1 cellular context compared by ENCODE assay signal in the genomic region with DNA sequence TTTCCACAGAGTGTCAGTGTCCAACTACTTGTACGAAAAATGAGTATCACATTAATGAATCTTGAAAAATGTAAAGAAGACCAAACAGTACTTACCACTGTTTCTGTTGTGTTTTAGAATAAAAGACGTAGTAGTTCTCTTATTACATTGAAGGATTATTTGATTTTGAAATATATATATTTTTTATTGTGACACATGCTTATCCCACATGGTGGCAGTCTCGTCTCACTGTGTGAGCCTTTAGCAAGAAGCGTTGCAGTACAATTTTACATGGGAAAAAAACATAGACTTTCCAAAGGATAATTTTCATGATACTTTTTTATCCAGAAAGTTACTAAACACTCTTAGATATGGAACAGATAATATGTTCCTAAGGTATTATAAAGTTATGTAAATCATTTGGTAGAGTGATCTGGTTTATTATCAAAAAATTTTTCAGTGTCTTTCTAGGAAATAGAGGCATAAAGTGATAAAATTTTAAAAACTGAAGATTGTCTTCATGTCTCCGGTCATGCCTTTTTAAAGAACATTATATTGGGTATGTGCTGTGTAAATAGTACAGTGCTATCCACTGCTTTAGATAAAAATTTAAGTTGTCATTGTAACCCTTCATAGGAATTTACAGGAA.
TF ChIP-seq lines count a peak whose summit lies in the region.

No MANE protein-coding gene starts in this region.

TF ChIP-seq in WTC11, 78 proteins besides CTCF, POLR2A, EP300 and RAD21 (continued from another document):
- TF ChIP-seq, protein P1, sequence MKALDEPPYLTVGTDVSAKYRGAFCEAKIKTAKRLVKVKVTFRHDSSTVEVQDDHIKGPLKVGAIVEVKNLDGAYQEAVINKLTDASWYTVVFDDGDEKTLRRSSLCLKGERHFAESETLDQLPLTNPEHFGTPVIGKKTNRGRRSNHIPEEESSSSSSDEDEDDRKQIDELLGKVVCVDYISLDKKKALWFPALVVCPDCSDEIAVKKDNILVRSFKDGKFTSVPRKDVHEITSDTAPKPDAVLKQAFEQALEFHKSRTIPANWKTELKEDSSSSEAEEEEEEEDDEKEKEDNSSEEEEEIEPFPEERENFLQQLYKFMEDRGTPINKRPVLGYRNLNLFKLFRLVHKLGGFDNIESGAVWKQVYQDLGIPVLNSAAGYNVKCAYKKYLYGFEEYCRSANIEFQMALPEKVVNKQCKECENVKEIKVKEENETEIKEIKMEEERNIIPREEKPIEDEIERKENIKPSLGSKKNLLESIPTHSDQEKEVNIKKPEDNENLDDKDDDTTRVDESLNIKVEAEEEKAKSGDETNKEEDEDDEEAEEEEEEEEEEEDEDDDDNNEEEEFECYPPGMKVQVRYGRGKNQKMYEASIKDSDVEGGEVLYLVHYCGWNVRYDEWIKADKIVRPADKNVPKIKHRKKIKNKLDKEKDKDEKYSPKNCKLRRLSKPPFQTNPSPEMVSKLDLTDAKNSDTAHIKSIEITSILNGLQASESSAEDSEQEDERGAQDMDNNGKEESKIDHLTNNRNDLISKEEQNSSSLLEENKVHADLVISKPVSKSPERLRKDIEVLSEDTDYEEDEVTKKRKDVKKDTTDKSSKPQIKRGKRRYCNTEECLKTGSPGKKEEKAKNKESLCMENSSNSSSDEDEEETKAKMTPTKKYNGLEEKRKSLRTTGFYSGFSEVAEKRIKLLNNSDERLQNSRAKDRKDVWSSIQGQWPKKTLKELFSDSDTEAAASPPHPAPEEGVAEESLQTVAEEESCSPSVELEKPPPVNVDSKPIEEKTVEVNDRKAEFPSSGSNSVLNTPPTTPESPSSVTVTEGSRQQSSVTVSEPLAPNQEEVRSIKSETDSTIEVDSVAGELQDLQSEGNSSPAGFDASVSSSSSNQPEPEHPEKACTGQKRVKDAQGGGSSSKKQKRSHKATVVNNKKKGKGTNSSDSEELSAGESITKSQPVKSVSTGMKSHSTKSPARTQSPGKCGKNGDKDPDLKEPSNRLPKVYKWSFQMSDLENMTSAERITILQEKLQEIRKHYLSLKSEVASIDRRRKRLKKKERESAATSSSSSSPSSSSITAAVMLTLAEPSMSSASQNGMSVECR (CRISPR knock-in tag; IDR thresholded peaks at IDR 0.05; ENCODE audit: borderline replicate concordance), result no peak
- TF ChIP-seq, protein P2, sequence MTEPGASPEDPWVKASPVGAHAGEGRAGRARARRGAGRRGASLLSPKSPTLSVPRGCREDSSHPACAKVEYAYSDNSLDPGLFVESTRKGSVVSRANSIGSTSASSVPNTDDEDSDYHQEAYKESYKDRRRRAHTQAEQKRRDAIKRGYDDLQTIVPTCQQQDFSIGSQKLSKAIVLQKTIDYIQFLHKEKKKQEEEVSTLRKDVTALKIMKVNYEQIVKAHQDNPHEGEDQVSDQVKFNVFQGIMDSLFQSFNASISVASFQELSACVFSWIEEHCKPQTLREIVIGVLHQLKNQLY (CRISPR knock-in tag; IDR thresholded peaks at IDR 0.05), result no peak
- TF ChIP-seq, protein P3, sequence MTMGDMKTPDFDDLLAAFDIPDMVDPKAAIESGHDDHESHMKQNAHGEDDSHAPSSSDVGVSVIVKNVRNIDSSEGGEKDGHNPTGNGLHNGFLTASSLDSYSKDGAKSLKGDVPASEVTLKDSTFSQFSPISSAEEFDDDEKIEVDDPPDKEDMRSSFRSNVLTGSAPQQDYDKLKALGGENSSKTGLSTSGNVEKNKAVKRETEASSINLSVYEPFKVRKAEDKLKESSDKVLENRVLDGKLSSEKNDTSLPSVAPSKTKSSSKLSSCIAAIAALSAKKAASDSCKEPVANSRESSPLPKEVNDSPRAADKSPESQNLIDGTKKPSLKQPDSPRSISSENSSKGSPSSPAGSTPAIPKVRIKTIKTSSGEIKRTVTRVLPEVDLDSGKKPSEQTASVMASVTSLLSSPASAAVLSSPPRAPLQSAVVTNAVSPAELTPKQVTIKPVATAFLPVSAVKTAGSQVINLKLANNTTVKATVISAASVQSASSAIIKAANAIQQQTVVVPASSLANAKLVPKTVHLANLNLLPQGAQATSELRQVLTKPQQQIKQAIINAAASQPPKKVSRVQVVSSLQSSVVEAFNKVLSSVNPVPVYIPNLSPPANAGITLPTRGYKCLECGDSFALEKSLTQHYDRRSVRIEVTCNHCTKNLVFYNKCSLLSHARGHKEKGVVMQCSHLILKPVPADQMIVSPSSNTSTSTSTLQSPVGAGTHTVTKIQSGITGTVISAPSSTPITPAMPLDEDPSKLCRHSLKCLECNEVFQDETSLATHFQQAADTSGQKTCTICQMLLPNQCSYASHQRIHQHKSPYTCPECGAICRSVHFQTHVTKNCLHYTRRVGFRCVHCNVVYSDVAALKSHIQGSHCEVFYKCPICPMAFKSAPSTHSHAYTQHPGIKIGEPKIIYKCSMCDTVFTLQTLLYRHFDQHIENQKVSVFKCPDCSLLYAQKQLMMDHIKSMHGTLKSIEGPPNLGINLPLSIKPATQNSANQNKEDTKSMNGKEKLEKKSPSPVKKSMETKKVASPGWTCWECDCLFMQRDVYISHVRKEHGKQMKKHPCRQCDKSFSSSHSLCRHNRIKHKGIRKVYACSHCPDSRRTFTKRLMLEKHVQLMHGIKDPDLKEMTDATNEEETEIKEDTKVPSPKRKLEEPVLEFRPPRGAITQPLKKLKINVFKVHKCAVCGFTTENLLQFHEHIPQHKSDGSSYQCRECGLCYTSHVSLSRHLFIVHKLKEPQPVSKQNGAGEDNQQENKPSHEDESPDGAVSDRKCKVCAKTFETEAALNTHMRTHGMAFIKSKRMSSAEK (CRISPR knock-in tag; IDR thresholded peaks at IDR 0.05; ENCODE audit: borderline replicate concordance), result no peak
- TF ChIP-seq, protein P4, sequence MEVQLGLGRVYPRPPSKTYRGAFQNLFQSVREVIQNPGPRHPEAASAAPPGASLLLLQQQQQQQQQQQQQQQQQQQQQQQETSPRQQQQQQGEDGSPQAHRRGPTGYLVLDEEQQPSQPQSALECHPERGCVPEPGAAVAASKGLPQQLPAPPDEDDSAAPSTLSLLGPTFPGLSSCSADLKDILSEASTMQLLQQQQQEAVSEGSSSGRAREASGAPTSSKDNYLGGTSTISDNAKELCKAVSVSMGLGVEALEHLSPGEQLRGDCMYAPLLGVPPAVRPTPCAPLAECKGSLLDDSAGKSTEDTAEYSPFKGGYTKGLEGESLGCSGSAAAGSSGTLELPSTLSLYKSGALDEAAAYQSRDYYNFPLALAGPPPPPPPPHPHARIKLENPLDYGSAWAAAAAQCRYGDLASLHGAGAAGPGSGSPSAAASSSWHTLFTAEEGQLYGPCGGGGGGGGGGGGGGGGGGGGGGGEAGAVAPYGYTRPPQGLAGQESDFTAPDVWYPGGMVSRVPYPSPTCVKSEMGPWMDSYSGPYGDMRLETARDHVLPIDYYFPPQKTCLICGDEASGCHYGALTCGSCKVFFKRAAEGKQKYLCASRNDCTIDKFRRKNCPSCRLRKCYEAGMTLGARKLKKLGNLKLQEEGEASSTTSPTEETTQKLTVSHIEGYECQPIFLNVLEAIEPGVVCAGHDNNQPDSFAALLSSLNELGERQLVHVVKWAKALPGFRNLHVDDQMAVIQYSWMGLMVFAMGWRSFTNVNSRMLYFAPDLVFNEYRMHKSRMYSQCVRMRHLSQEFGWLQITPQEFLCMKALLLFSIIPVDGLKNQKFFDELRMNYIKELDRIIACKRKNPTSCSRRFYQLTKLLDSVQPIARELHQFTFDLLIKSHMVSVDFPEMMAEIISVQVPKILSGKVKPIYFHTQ (CRISPR knock-in tag; IDR thresholded peaks at IDR 0.05), result no peak
- TF ChIP-seq SP1 (CRISPR knock-in tag; conservative IDR thresholded peaks at IDR 0.05) (no peak), IRF2 (CRISPR knock-in tag; IDR thresholded peaks at IDR 0.05; ENCODE audit: borderline replicate concordance, low read depth) (no peak), RORB (CRISPR knock-in tag; IDR thresholded peaks at IDR 0.05) (no peak), ELF4 (CRISPR knock-in tag; IDR thresholded peaks at IDR 0.05; ENCODE audit: low read depth) (no peak)
- TF ChIP-seq, protein P5, sequence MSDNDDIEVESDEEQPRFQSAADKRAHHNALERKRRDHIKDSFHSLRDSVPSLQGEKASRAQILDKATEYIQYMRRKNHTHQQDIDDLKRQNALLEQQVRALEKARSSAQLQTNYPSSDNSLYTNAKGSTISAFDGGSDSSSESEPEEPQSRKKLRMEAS (CRISPR knock-in tag; IDR thresholded peaks at IDR 0.05), result no peak
